8 cellular contexts compared by ENCODE assay signal in genomic region chr10:18501198-18501597, GRCh38.
DNase-seq lines count a peak whose midpoint lies in the region; ATAC-seq and TF ChIP-seq lines count a peak whose summit lies in the region.

No MANE protein-coding gene starts in this region.

- no peaks in the 10 kb centered on the region for H3K36me3 ChIP-seq in brain microvascular endothelial cell (replicated peaks)
- H3K36me3 ChIP-seq in suprapubic skin, result no peaks in the 10 kb centered on the region

- 84% methylated on average over 3 of the region's 3 CpGs for WGBS in suprapubic skin

- TF ChIP-seq EP300 in suprapubic skin (IDR thresholded peaks at IDR 0.05), result no peak

- peak overlapping the region; percentile 37 for H3K27ac ChIP-seq in brain microvascular endothelial cell
- H3K27ac ChIP-seq in suprapubic skin, result no peak overlapping the region

- TF ChIP-seq POLR2A in suprapubic skin (IDR thresholded peaks at IDR 0.05), result no peak

- no peaks in the 10 kb centered on the region for H3K9me3 ChIP-seq in suprapubic skin

- no peaks in the 10 kb centered on the region for H3K27me3 ChIP-seq in brain microvascular endothelial cell (replicated peaks)
- H3K27me3 ChIP-seq in suprapubic skin, result no peaks in the 10 kb centered on the region

- H3K4me3 ChIP-seq in brain microvascular endothelial cell (ENCODE audit: low read depth, low read length) (no peak overlapping the region), suprapubic skin (no peak overlapping the region)

- in situ Hi-C loops in brain microvascular endothelial cell (cut with HindIII; ENCODE audit: low pct_ligation_motif_present, low sequenced_read_pairs), result no loop called here

- DNase-seq in Daoy (ENCODE audit: low read depth), result peak; percentile 60
- DNase-seq in brain microvascular endothelial cell, result peak; percentile 78
- DNase-seq in NCI-H748 treated with DMSO at 0.1 percent for 48 hours (lab: John Stamatoyannopoulos, UW), result no peak
- no peak for DNase-seq in suprapubic skin (ENCODE audit: low spot score in 2 of 2)
- no peak for DNase-seq in SIG-M5 (lab: John Stamatoyannopoulos, UW)
- DNase-seq in SHP77 treated with DMSO at 0.1 percent for 48 hours (lab: John Stamatoyannopoulos, UW), result no peak

- ATAC-seq in GM19397 (IDR thresholded peaks at IDR 0.05; ENCODE audit: unreplicated experiment) (peak; percentile 96), HG03342 (IDR thresholded peaks at IDR 0.05; ENCODE audit: unreplicated experiment) (peak; percentile 72)

- H3K4me1 ChIP-seq in suprapubic skin, result no peaks in the 10 kb centered on the region

- TF ChIP-seq CTCF in brain microvascular endothelial cell (IDR thresholded peaks at IDR 0.05; ENCODE audit: low read depth, low read length, missing control alignments) (no peak), suprapubic skin (IDR thresholded peaks at IDR 0.05) (no peak)

Comparison
In these comparisons a context has a peak if more than half of its experiments do, and no peak if none do; other contexts are left out.
1. DNase-seq: peak in Daoy (single experiment) and brain microvascular endothelial cell (single experiment); none in NCI-H748 treated with DMSO at 0.1 percent for 48 hours (single experiment), suprapubic skin (0 of 2), SIG-M5 (single experiment) and SHP77 treated with DMSO at 0.1 percent for 48 hours (single experiment).